ENCODE assay signal across 37 cellular contexts in the genomic region with DNA sequence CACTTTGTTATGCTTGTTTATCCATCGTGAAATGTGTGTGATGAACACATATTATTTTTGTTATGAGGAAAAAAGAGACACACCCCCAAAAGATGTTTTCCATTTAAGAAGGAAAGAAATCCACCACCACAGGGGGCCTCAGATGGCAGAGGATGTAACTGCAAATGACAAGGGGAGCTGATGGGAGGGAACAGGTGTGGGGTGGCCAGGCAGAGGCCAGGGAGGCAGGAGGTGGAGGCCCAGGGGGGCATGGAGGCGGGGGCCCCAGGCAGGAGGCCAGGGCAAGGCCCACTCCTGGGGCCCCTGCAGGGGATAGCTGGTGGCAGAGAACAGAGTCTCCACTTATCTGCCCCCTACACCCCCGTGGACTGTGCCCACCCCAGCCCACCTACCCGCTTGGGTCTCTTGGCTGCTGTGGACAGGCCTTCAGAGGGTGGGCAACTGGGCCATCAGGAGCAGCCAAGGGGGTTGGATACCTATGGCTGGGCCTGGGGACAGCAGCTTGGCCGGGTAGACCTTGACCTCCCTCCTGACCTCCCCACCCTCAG. TPM values are rescaled to one million over a fixed set of nuclear protein-coding genes. Genes with fewer than 3 reads are reported as not detected.
"Had no signal": no experiment of that assay in that cellular context is flagged by ENCODE, and none has a peak within 500 bp of the region (broad histone marks: within the 10 kb centered on the region; RNA-seq: fewer than 3 reads in every experiment).

No MANE protein-coding gene starts in this region.

- H3K27me3 ChIP-seq: cardiac muscle cell, MG63 had no signal

- H3K4me2 ChIP-seq: KMS-11 had no signal

- H3K4me3 Mint-ChIP-seq: activated CD4-positive, alpha-beta memory T cell treated with anti-CD3 and anti-CD28 coated beads, Interleukin-2, amount 10 ng/mL, durations not matched to agents 7 days and 5 days; activated CD8-positive, alpha-beta memory T cell treated with anti-CD3 and anti-CD28 coated beads, Interleukin-2, amount 10 ng/mL, durations not matched to agents 7 days and 5 days; activated naive CD8-positive, alpha-beta T cell treated with anti-CD3 and anti-CD28 coated beads for 36 hours; activated T-cell treated with anti-CD3 and anti-CD28 coated beads, Interleukin-2, amount 50 U/mL, for 72 hours; activated T-helper 17 cell treated with anti-CD3 and anti-CD28 coated beads, Interleukin-2, amount 50 U/mL, for 72 hours; central memory CD8-positive, alpha-beta T cell had no signal

- H3K9me3 Mint-ChIP-seq: activated CD4-positive, alpha-beta memory T cell treated with anti-CD3 and anti-CD28 coated beads, Interleukin-2, amount 10 ng/mL, durations not matched to agents 7 days and 5 days; activated naive CD8-positive, alpha-beta T cell treated with anti-CD3 and anti-CD28 coated beads for 36 hours; activated T-cell treated with anti-CD3 and anti-CD28 coated beads, Interleukin-2, amount 50 U/mL, for 72 hours; activated T-helper 17 cell treated with anti-CD3 and anti-CD28 coated beads, Interleukin-2, amount 50 U/mL, for 72 hours; central memory CD8-positive, alpha-beta T cell had no signal

- H3K27ac Mint-ChIP-seq: activated CD4-positive, alpha-beta memory T cell treated with anti-CD3 and anti-CD28 coated beads, Interleukin-2, amount 10 ng/mL, durations not matched to agents 7 days and 5 days; activated CD8-positive, alpha-beta memory T cell treated with anti-CD3 and anti-CD28 coated beads, Interleukin-2, amount 10 ng/mL, durations not matched to agents 7 days and 5 days; activated naive CD8-positive, alpha-beta T cell treated with anti-CD3 and anti-CD28 coated beads for 36 hours; activated T-cell treated with anti-CD3 and anti-CD28 coated beads, Interleukin-2, amount 50 U/mL, for 72 hours; activated T-helper 17 cell treated with anti-CD3 and anti-CD28 coated beads, Interleukin-2, amount 50 U/mL, for 72 hours had no signal

- H3K27ac ChIP-seq: cardiac muscle cell, KMS-11, SK-N-MC, WERI-Rb-1 had no signal

- H3K36me3 Mint-ChIP-seq: activated CD8-positive, alpha-beta memory T cell treated with anti-CD3 and anti-CD28 coated beads, Interleukin-2, amount 10 ng/mL, durations not matched to agents 7 days and 5 days; activated naive CD8-positive, alpha-beta T cell treated with anti-CD3 and anti-CD28 coated beads for 36 hours had no signal

- H3K4me3 ChIP-seq: cardiac muscle cell, MG63, SK-N-MC had no signal

- DNase-seq: activated CD4-positive, alpha-beta memory T cell treated with anti-CD3 and anti-CD28 coated beads, Interleukin-2, amount 10 ng/mL, durations not matched to agents 7 days and 5 days; activated CD4-positive, alpha-beta T cell treated with anti-CD3 and anti-CD28 coated beads for 1 hour; activated CD4-positive, alpha-beta T cell treated with anti-CD3 and anti-CD28 coated beads for 48 hours; activated CD4-positive, CD25-positive, alpha-beta regulatory T cell; activated CD8-positive, alpha-beta memory T cell treated with anti-CD3 and anti-CD28 coated beads for 24 hours; activated CD8-positive, alpha-beta memory T cell treated with anti-CD3 and anti-CD28 coated beads, Interleukin-2, amount 10 ng/mL, durations not matched to agents 7 days and 5 days; activated effector memory CD4-positive, alpha-beta T cell treated with anti-CD3 and anti-CD28 coated beads, Interleukin-2, amount 50 U/mL, for 16 hours; activated naive CD4-positive, alpha-beta T cell; activated naive CD4-positive, alpha-beta T cell treated with anti-CD3 and anti-CD28 coated beads, Interleukin-2, amount 50 U/mL, for 16 hours; activated naive CD8-positive, alpha-beta T cell treated with anti-CD3 and anti-CD28 coated beads for 36 hours; activated T-cell treated with anti-CD3 and anti-CD28 coated beads, Interleukin-2, amount 50 U/mL, for 1 hour; activated T-cell treated with anti-CD3 and anti-CD28 coated beads, Interleukin-2, amount 50 U/mL, for 72 hours; amniotic stem cell; aorta; MG63; NCI-H1048; NCI-H1105 treated with DMSO at 0.1 percent for 48 hours; NCI-H146; NCI-H187 treated with DMSO at 0.1 percent for 48 hours; NCI-H2081; NCI-H2171 treated with DMSO at 0.1 percent for 48 hours; NCI-H226; NCI-H446 treated with DMSO at 0.1 percent for 48 hours; NCI-H524; NCI-H748 treated with DMSO at 0.1 percent for 48 hours; NK-92 treated with Interleukin-12 subunit alpha and Interleukin-12 subunit beta, amount 100 ng/mL, for 24 hours; Right ventricle myocardium superior; T1000; WERI-Rb-1 had no signal

- H3K4me1 Mint-ChIP-seq: activated CD4-positive, alpha-beta memory T cell treated with anti-CD3 and anti-CD28 coated beads, Interleukin-2, amount 10 ng/mL, durations not matched to agents 7 days and 5 days; activated CD8-positive, alpha-beta memory T cell treated with anti-CD3 and anti-CD28 coated beads, Interleukin-2, amount 10 ng/mL, durations not matched to agents 7 days and 5 days; activated naive CD8-positive, alpha-beta T cell treated with anti-CD3 and anti-CD28 coated beads for 36 hours; central memory CD8-positive, alpha-beta T cell had no signal

- ATAC-seq: activated CD8-positive, alpha-beta memory T cell treated with anti-CD3 and anti-CD28 coated beads, Interleukin-2, amount 10 ng/mL, durations not matched to agents 7 days and 5 days; activated T-cell treated with anti-CD3 and anti-CD28 coated beads, Interleukin-2, amount 50 U/mL, for 72 hours; activated T-helper 17 cell treated with anti-CD3 and anti-CD28 coated beads, Interleukin-2, amount 50 U/mL, for 72 hours; PC-3 had no signal

- H3K9ac ChIP-seq: KMS-11 had no signal

- H3K9me3 ChIP-seq: MG63 had no signal

- H3K36me3 ChIP-seq: cardiac muscle cell, MG63, WERI-Rb-1 had no signal

RNA-seq across cellular contexts. Expression of a gene that starts 28.0 kb away (rescaled TPM):
- total RNA-seq: activated naive CD8-positive, alpha-beta T cell treated with anti-CD3 and anti-CD28 coated beads for 36 hours; activated T-helper 17 cell treated with anti-CD3 and anti-CD28 coated beads, Interleukin-2, amount 50 U/mL, for 72 hours; T-helper 1 cell treated with Interleukin-12 subunit alpha and Interleukin-12 subunit beta and Interleukin-4 antibody, amounts not matched to agents 30 ng/mL and 1 ng/mL, for 36 hours; T-helper 2 cell treated with Interferon-gamma antibody and Interleukin-4, amounts not matched to agents 100 ng/mL and 5 ng/mL, for 36 hours had no signal

RNA-seq across cellular contexts. Expression of a gene that starts 49.2 kb away (rescaled TPM):
- total RNA-seq: activated CD8-positive, alpha-beta memory T cell treated with anti-CD3 and anti-CD28 coated beads, Interleukin-2, amount 10 ng/mL, durations not matched to agents 7 days and 5 days; PC-3; T-helper 1 cell treated with Interleukin-12 subunit alpha and Interleukin-12 subunit beta and Interleukin-4 antibody, amounts not matched to agents 30 ng/mL and 1 ng/mL, for 36 hours; T-helper 2 cell treated with Interferon-gamma antibody and Interleukin-4, amounts not matched to agents 100 ng/mL and 5 ng/mL, for 36 hours had no signal
- polyA plus RNA-seq: cardiac muscle cell had no signal
